Comparison of ENCODE assay signal across 31 cellular contexts in genomic region chr19:3514930-3515329, GRCh38. TPM values are rescaled to one million over a fixed set of nuclear protein-coding genes. Genes with fewer than 3 reads are reported as not detected.
DNase-seq lines count a peak whose midpoint lies in the region; ATAC-seq and TF ChIP-seq lines count a peak whose summit lies in the region.
"Had no signal": no experiment of that assay in that cellular context is flagged by ENCODE, and none has a peak within 500 bp of the region (broad histone marks: within the 10 kb centered on the region; RNA-seq: fewer than 3 reads in every experiment).

No MANE protein-coding gene starts in this region.

- peaks cover 7% of the 10 kb centered on the region; the same call in 1 of the 2 replicates for H4K20me1 ChIP-seq in GM23338 (replicated peaks; ENCODE audit: insufficient read depth)

- peaks cover 14% of the 10 kb centered on the region for H3K27me3 Mint-ChIP-seq in GM23338 (ENCODE audit: insufficient read depth, low read depth, poor library complexity)
- no peaks in the 10 kb centered on the region for H3K27me3 Mint-ChIP-seq in T-helper 17 cell
- H3K27me3 Mint-ChIP-seq in activated naive CD8-positive, alpha-beta T cell treated with anti-CD3 and anti-CD28 coated beads for 36 hours = no peaks in the 10 kb centered on the region
- H3K27me3 Mint-ChIP-seq: activated CD4-positive, alpha-beta memory T cell treated with anti-CD3 and anti-CD28 coated beads, Interleukin-2, amount 10 ng/mL, durations not matched to agents 7 days and 5 days; activated naive CD8-positive, alpha-beta T cell treated with anti-CD3 and anti-CD28 coated beads, Interleukin-2, amount 10 ng/mL, durations not matched to agents 7 days and 5 days; CD4-positive, alpha-beta memory T cell; central memory CD8-positive, alpha-beta T cell; naive thymus-derived CD8-positive, alpha-beta T cell had no signal

- peak overlapping the region; percentile 84; the same call in 1 of the 2 replicates for H3K27ac Mint-ChIP-seq in GM23338
- peak overlapping the region; percentile 68 for H3K27ac Mint-ChIP-seq in T-helper 17 cell
- H3K27ac Mint-ChIP-seq in activated naive CD8-positive, alpha-beta T cell treated with anti-CD3 and anti-CD28 coated beads for 36 hours = no peak overlapping the region
- H3K27ac Mint-ChIP-seq: activated CD4-positive, alpha-beta memory T cell treated with anti-CD3 and anti-CD28 coated beads, Interleukin-2, amount 10 ng/mL, durations not matched to agents 7 days and 5 days; activated naive CD8-positive, alpha-beta T cell treated with anti-CD3 and anti-CD28 coated beads, Interleukin-2, amount 10 ng/mL, durations not matched to agents 7 days and 5 days had no signal

- no peak overlapping the region for H3K4me3 Mint-ChIP-seq in GM23338
- no peak overlapping the region for H3K4me3 Mint-ChIP-seq in T-helper 17 cell
- H3K4me3 Mint-ChIP-seq in activated naive CD8-positive, alpha-beta T cell treated with anti-CD3 and anti-CD28 coated beads for 36 hours = no peak overlapping the region
- H3K4me3 Mint-ChIP-seq: activated CD4-positive, alpha-beta memory T cell treated with anti-CD3 and anti-CD28 coated beads, Interleukin-2, amount 10 ng/mL, durations not matched to agents 7 days and 5 days; activated naive CD8-positive, alpha-beta T cell treated with anti-CD3 and anti-CD28 coated beads, Interleukin-2, amount 10 ng/mL, durations not matched to agents 7 days and 5 days; CD4-positive, alpha-beta memory T cell; central memory CD8-positive, alpha-beta T cell had no signal

- DNase-seq in GM23338 (ENCODE audit: low spot score) (no peak), T-helper 17 cell (no peak), kidney tubule cell (ENCODE audit: low spot score) (peak; percentile 24), NCI-H1436 treated with DMSO at 0.1 percent for 48 hours (lab: John Stamatoyannopoulos, UW) (no peak), NCI-H2227 (lab: John Stamatoyannopoulos, UW; ENCODE audit: unreplicated experiment) (no peak), T-helper 2 cell (no peak)
- no peak for DNase-seq in activated naive CD8-positive, alpha-beta T cell treated with anti-CD3 and anti-CD28 coated beads for 36 hours
- DNase-seq: activated CD4-positive, alpha-beta memory T cell treated with anti-CD3 and anti-CD28 coated beads, Interleukin-2, amount 10 ng/mL, durations not matched to agents 7 days and 5 days; activated CD4-positive, alpha-beta T cell treated with anti-CD3 and anti-CD28 coated beads for 1 hour; activated effector memory CD4-positive, alpha-beta T cell treated with Interleukin-2 at 50 U/mL for 16 hours; activated naive CD8-positive, alpha-beta T cell treated with anti-CD3 and anti-CD28 coated beads, Interleukin-2, amount 10 ng/mL, durations not matched to agents 7 days and 5 days; CD4-positive, alpha-beta memory T cell; islet precursor cell; Kasumi-1; MV-4-11; NCI-H146; NCI-H2107; NCI-H446; NCI-H82; RPMI8226; spleen; T-helper 1 cell; upper lobe of right lung had no signal

- no peaks in the 10 kb centered on the region for H3K9me3 ChIP-seq in T-helper 17 cell (ENCODE audit: control insufficient read depth, low read length, poor library complexity, severe bottlenecking)
- H3K9me3 ChIP-seq: right atrium auricular region, spleen, upper lobe of right lung had no signal

- H3K27me3 ChIP-seq in GM23338 (ENCODE audit: insufficient read depth) = no peaks in the 10 kb centered on the region
- H3K27me3 ChIP-seq: right atrium auricular region, spleen, upper lobe of right lung had no signal

- ATAC-seq in GM23338 = no peak
- ATAC-seq in T-helper 17 cell = no peak
- ATAC-seq: naive thymus-derived CD8-positive, alpha-beta T cell; upper lobe of right lung had no signal

- no peaks in the 10 kb centered on the region for H3K36me3 ChIP-seq in GM23338 (ENCODE audit: insufficient read depth)

- H3K9me3 Mint-ChIP-seq in GM23338 = no peaks in the 10 kb centered on the region; the same call in 2 of the 3 replicates
- H3K9me3 Mint-ChIP-seq in activated naive CD8-positive, alpha-beta T cell treated with anti-CD3 and anti-CD28 coated beads for 36 hours = no peaks in the 10 kb centered on the region
- H3K9me3 Mint-ChIP-seq: activated CD4-positive, alpha-beta memory T cell treated with anti-CD3 and anti-CD28 coated beads, Interleukin-2, amount 10 ng/mL, durations not matched to agents 7 days and 5 days; activated naive CD8-positive, alpha-beta T cell treated with anti-CD3 and anti-CD28 coated beads, Interleukin-2, amount 10 ng/mL, durations not matched to agents 7 days and 5 days; CD4-positive, alpha-beta memory T cell; central memory CD8-positive, alpha-beta T cell; naive thymus-derived CD8-positive, alpha-beta T cell had no signal

- H3K4me3 ChIP-seq in GM23338 = no peak overlapping the region
- H3K4me3 ChIP-seq: right atrium auricular region, spleen, upper lobe of right lung had no signal

- no peak overlapping the region for H3K4me2 ChIP-seq in GM23338

- H3F3A ChIP-seq in GM23338 (replicated peaks; ENCODE audit: low read depth) = no peaks in the 10 kb centered on the region

- H3K36me3 Mint-ChIP-seq in GM23338 (ENCODE audit: low read depth) (peaks cover 2% of the 10 kb centered on the region; the same call in 2 of the 3 replicates), T-helper 17 cell (ENCODE audit: low read depth) (peaks cover 2% of the 10 kb centered on the region)
- H3K36me3 Mint-ChIP-seq in activated naive CD8-positive, alpha-beta T cell treated with anti-CD3 and anti-CD28 coated beads for 36 hours = peaks cover 2% of the 10 kb centered on the region

- TF ChIP-seq CTCF in GM23338 (conservative IDR thresholded peaks at IDR 0.05; ENCODE audit: low read depth in 2 of 2) = no peak

- 0 out of 2 replicates have a peak overlapping the region, but pooled peaks have one; percentile 50 for H3K27ac ChIP-seq in GM23338 (ENCODE audit: low read depth)
- H3K27ac ChIP-seq: parathyroid adenoma, right atrium auricular region, spleen, upper lobe of right lung had no signal

- peaks cover 38% of the 10 kb centered on the region for H3K4me1 Mint-ChIP-seq in GM23338
- H3K4me1 Mint-ChIP-seq in T-helper 17 cell = peaks cover 32% of the 10 kb centered on the region
- H3K4me1 Mint-ChIP-seq in activated naive CD8-positive, alpha-beta T cell treated with anti-CD3 and anti-CD28 coated beads for 36 hours = peaks cover 25% of the 10 kb centered on the region

- peaks cover 29% of the 10 kb centered on the region for H3K4me1 ChIP-seq in GM23338 (ENCODE audit: insufficient read depth)
- H3K4me1 ChIP-seq: upper lobe of right lung had no signal

- peaks cover 71% of the 10 kb centered on the region for H3K79me2 ChIP-seq in GM23338 (replicated peaks; ENCODE audit: insufficient read depth)

- no peaks in the 10 kb centered on the region for H3K9me2 ChIP-seq in GM23338 (ENCODE audit: insufficient read depth)

- H2AFZ ChIP-seq in GM23338 = no peak overlapping the region
- H2AFZ ChIP-seq: parathyroid adenoma had no signal

TF ChIP-seq in GM23338, 12 proteins besides CTCF, POLR2A, EP300 and RAD21 (continues in another document):
- TF ChIP-seq STAT1 (IDR thresholded peaks at IDR 0.05; ENCODE audit: unreplicated experiment) = no peak
- TF ChIP-seq EZH2 (IDR thresholded peaks at IDR 0.05; ENCODE audit: low read depth, unreplicated experiment) = no peak
- no peak for TF ChIP-seq CREB1 (CRISPR knock-in tag; IDR thresholded peaks at IDR 0.05; ENCODE audit: low read depth)
- no peak for TF ChIP-seq EZH2phosphoT487 (IDR thresholded peaks at IDR 0.05; ENCODE audit: unreplicated experiment)
- TF ChIP-seq NANOG (IDR thresholded peaks at IDR 0.05; ENCODE audit: borderline replicate concordance) = no peak
- TF ChIP-seq ZNF114 (CRISPR knock-in tag; IDR thresholded peaks at IDR 0.05) = no peak

RNA-seq across cellular contexts. Expression of gene FZR1, which starts 8.8 kb away (rescaled TPM):
- total RNA-seq in GM23338 (2014; rRNA removed; shearing (Covaris generic)) = 38.4 and 39.2 TPM in 2 replicates
- 12.9 and 16.1 TPM in 2 replicates for polyA plus RNA-seq in GM23338 (2016; fragmentation: Nextera tagmentation; extraction: Ambion mirVana)
- total RNA-seq in T-helper 17 cell = 10 to 100 TPM; 95.0 to 96.6 TPM
- 10 to 100 TPM; 32.6 to 39.6 TPM for total RNA-seq in activated naive CD8-positive, alpha-beta T cell treated with anti-CD3 and anti-CD28 coated beads for 36 hours

RNA-seq across cellular contexts. Expression of gene DOHH, which starts 14.5 kb away (rescaled TPM):
- total RNA-seq in GM23338 (2014; rRNA removed; shearing (Covaris generic)) = 34.1 and 34.7 TPM in 2 replicates
- polyA plus RNA-seq in GM23338 (2016; fragmentation: Nextera tagmentation; extraction: Ambion mirVana) = 19.0 TPM in 2 replicates
- total RNA-seq in T-helper 17 cell = 1 to 10 TPM; 4.1 to 5.2 TPM
- total RNA-seq in activated naive CD8-positive, alpha-beta T cell treated with anti-CD3 and anti-CD28 coated beads for 36 hours = 10 to 100 TPM; 17.2 to 18.3 TPM

RNA-seq across cellular contexts. Expression of gene TEKTIP1, which starts 24.0 kb away (rescaled TPM):
- not detected in 2 replicates for total RNA-seq in GM23338 (2014; rRNA removed; shearing (Covaris generic))
- 0.50 TPM in 1 of 2 replicates, not detected in the other for polyA plus RNA-seq in GM23338 (2016; fragmentation: Nextera tagmentation; extraction: Ambion mirVana)
- total RNA-seq in T-helper 17 cell = 1 to 10 TPM; 5.0 to 8.4 TPM
- total RNA-seq in activated naive CD8-positive, alpha-beta T cell treated with anti-CD3 and anti-CD28 coated beads for 36 hours = 1 to 10 TPM; 1.2 to 2.2 TPM
- total RNA-seq: dermis microvascular lymphatic vessel endothelial cell, fibroblast of lung, right atrium auricular region, SK-MEL-5 had no signal
- polyA plus RNA-seq: fibroblast of lung, liver had no signal

RNA-seq across cellular contexts. Expression of gene SMIM44, which starts 31.7 kb away (rescaled TPM):
- not detected in 2 replicates for total RNA-seq in GM23338 (2014; rRNA removed; shearing (Covaris generic))
- polyA plus RNA-seq in GM23338 (2016; fragmentation: Nextera tagmentation; extraction: Ambion mirVana) = not detected in 2 replicates
- not detected for total RNA-seq in T-helper 17 cell
- total RNA-seq in activated naive CD8-positive, alpha-beta T cell treated with anti-CD3 and anti-CD28 coated beads for 36 hours = not detected
- total RNA-seq: activated CD4-positive, alpha-beta memory T cell treated with anti-CD3 and anti-CD28 coated beads, Interleukin-2, amount 10 ng/mL, durations not matched to agents 7 days and 5 days; activated naive CD8-positive, alpha-beta T cell treated with anti-CD3 and anti-CD28 coated beads, Interleukin-2, amount 10 ng/mL, durations not matched to agents 7 days and 5 days; CD4-positive, alpha-beta memory T cell; dermis microvascular lymphatic vessel endothelial cell; fibroblast of lung; liver; naive thymus-derived CD8-positive, alpha-beta T cell; right atrium auricular region; SK-MEL-5; spleen; upper lobe of right lung had no signal
- polyA plus RNA-seq: CD4-positive, alpha-beta memory T cell; fibroblast of lung; liver; naive thymus-derived CD8-positive, alpha-beta T cell; spleen had no signal

RNA-seq across cellular contexts. Expression of gene SMIM24, which starts 34.6 kb away (rescaled TPM):
- total RNA-seq in GM23338 (2014; rRNA removed; shearing (Covaris generic)) = 4.7 and 5.0 TPM in 2 replicates
- 19.0 and 21.5 TPM in 2 replicates for polyA plus RNA-seq in GM23338 (2016; fragmentation: Nextera tagmentation; extraction: Ambion mirVana)
- not detected for total RNA-seq in T-helper 17 cell
- 1 to 10 TPM; 2.2 to 2.5 TPM for total RNA-seq in activated naive CD8-positive, alpha-beta T cell treated with anti-CD3 and anti-CD28 coated beads for 36 hours
- total RNA-seq: activated CD4-positive, alpha-beta memory T cell treated with anti-CD3 and anti-CD28 coated beads, Interleukin-2, amount 10 ng/mL, durations not matched to agents 7 days and 5 days; CD4-positive, alpha-beta memory T cell; dermis microvascular lymphatic vessel endothelial cell; fibroblast of lung; naive thymus-derived CD8-positive, alpha-beta T cell; right atrium auricular region; SK-MEL-5; upper lobe of right lung had no signal
- polyA plus RNA-seq: CD4-positive, alpha-beta memory T cell; fibroblast of lung had no signal
